Comparison of ENCODE assay signal across 23 cellular contexts in the genomic region with DNA sequence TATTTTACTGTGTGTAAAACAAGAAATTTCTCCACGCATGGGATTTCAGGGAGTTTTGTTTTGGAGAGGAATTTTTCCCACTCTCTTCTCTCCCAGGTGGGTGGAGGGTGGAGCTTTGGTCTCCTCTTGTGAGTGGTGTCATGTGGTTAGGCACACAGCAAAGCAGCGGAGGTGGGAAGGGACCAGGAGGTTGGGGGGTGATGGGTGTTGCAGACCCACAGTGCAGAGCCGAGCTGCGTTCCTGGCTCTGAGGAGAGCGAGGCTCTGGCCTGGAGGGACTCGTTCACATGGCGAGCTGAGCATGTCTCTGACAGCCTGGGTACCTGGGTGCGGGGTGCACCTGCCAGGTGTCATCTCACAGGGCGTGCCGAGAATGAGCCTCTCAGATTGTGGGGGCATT.
"Had no signal": no experiment of that assay in that cellular context is flagged by ENCODE, and none has a peak within 500 bp of the region (broad histone marks: within the 10 kb centered on the region; RNA-seq: fewer than 3 reads in every experiment).

No MANE protein-coding gene starts in this region.

- H3K79me2 ChIP-seq: hepatocyte had no signal

- H3K27ac Mint-ChIP-seq: naive thymus-derived CD4-positive, alpha-beta T cell; nephron; neural progenitor cell; stimulated activated effector memory CD8-positive, alpha-beta T cell treated with anti-CD3 and anti-CD28 coated beads, Interleukin-12 subunit alpha, Interleukin-12 subunit beta, amount 100 ng/mL, for 72 hours; type B pancreatic cell had no signal

- H3K36me3 ChIP-seq: gastrocnemius medialis, heart left ventricle, left lung, neural progenitor cell, prostate gland, sigmoid colon, stomach, tibial artery had no signal

- H3K4me1 Mint-ChIP-seq: naive thymus-derived CD4-positive, alpha-beta T cell; neural progenitor cell; stimulated activated effector memory CD8-positive, alpha-beta T cell treated with anti-CD3 and anti-CD28 coated beads, Interleukin-12 subunit alpha, Interleukin-12 subunit beta, amount 100 ng/mL, for 72 hours had no signal

- H3K4me1 ChIP-seq: heart left ventricle, left lung, neural progenitor cell, prostate gland, stomach, tibial artery had no signal

- H3K4me2 ChIP-seq: hepatocyte, neural progenitor cell had no signal

- H3K4me3 Mint-ChIP-seq: naive thymus-derived CD4-positive, alpha-beta T cell; nephron; neural progenitor cell; stimulated activated effector memory CD8-positive, alpha-beta T cell treated with anti-CD3 and anti-CD28 coated beads, Interleukin-12 subunit alpha, Interleukin-12 subunit beta, amount 100 ng/mL, for 72 hours; type B pancreatic cell had no signal

- DNase-seq: dorsolateral prefrontal cortex; effector CD4-positive, alpha-beta T cell; foreskin fibroblast; gastrocnemius medialis; heart left ventricle; left cardiac atrium; mesendoderm; midbrain; naive thymus-derived CD4-positive, alpha-beta T cell; right cardiac atrium; sigmoid colon; stimulated activated CD4-positive, alpha-beta T cell treated with anti-CD3 and anti-CD28 coated beads, Interleukin-2, amount 100 ng/mL, for 24 hours; stimulated activated CD4-positive, alpha-beta T cell treated with anti-CD3 and anti-CD28 coated beads, Interleukin-4, amount 100 ng/mL, for 24 hours; stimulated activated naive CD4-positive, alpha-beta T cell treated with Interleukin-2 at 50 U/mL for 16 hours; stomach; tibial artery had no signal

- H3K36me3 Mint-ChIP-seq: naive thymus-derived CD4-positive, alpha-beta T cell; neural progenitor cell; stimulated activated effector memory CD8-positive, alpha-beta T cell treated with anti-CD3 and anti-CD28 coated beads, Interleukin-12 subunit alpha, Interleukin-12 subunit beta, amount 100 ng/mL, for 72 hours; type B pancreatic cell had no signal

- H3K27ac ChIP-seq: dorsolateral prefrontal cortex, gastrocnemius medialis, heart left ventricle, hepatocyte, left lung, neural progenitor cell, prostate gland, sigmoid colon, stomach, tibial artery had no signal

- H3K9me3 Mint-ChIP-seq: naive thymus-derived CD4-positive, alpha-beta T cell; nephron; neural progenitor cell; stimulated activated effector memory CD8-positive, alpha-beta T cell treated with anti-CD3 and anti-CD28 coated beads, Interleukin-12 subunit alpha, Interleukin-12 subunit beta, amount 100 ng/mL, for 72 hours; type B pancreatic cell had no signal

- H3K27me3 ChIP-seq: gastrocnemius medialis, heart left ventricle, left lung, neural progenitor cell, sigmoid colon, stomach, tibial artery had no signal

- H2AFZ ChIP-seq: hepatocyte, neural progenitor cell had no signal

- H3K4me3 ChIP-seq: dorsolateral prefrontal cortex, gastrocnemius medialis, heart left ventricle, hepatocyte, left lung, neural progenitor cell, prostate gland, sigmoid colon, stomach, tibial artery had no signal

- ATAC-seq: gastrocnemius medialis; heart left ventricle; left cardiac atrium; left lung; naive thymus-derived CD4-positive, alpha-beta T cell; right cardiac atrium; stimulated activated effector memory CD8-positive, alpha-beta T cell treated with anti-CD3 and anti-CD28 coated beads, Interleukin-12 subunit alpha, Interleukin-12 subunit beta, amount 100 ng/mL, for 72 hours had no signal
